7 cellular contexts compared by ENCODE assay signal in genomic region chr3:39173726-39174125, GRCh38. TPM values are rescaled to one million over a fixed set of nuclear protein-coding genes. Genes with fewer than 3 reads are reported as not detected.
"Had no signal": no experiment of that assay in that cellular context is flagged by ENCODE, and none has a peak within 500 bp of the region (broad histone marks: within the 10 kb centered on the region; RNA-seq: fewer than 3 reads in every experiment).

No MANE protein-coding gene starts in this region.

RNA-seq across cellular contexts. Expression of gene XIRP1, which starts 18.7 kb away (rescaled TPM):
- total RNA-seq: subcutaneous adipose tissue, suprapubic skin, temporal lobe, thyroid gland, tibial nerve, upper lobe of right lung, vagina had no signal
